In genomic region chr12:103975368-103975767, GRCh38 we compare ENCODE assay signal across 1 cellular context.
A peak's percentile ranks its signal among the peaks of the same experiment; 100 is the strongest.
TF ChIP-seq lines count a peak whose summit lies in the region.

No MANE protein-coding gene starts in this region.

TF ChIP-seq in K562, 482 proteins besides CTCF, POLR2A, EP300 and RAD21 (continues in another document):
- peak; percentile 45; the same call in 1 of the 2 replicates for TF ChIP-seq C11orf30 (IDR thresholded peaks at IDR 0.05; ENCODE audit: low read depth)
- no peak for TF ChIP-seq TCFL5 (CRISPR knock-in tag; conservative IDR thresholded peaks at IDR 0.05)
- TF ChIP-seq GATAD2B (IDR thresholded peaks at IDR 0.05; ENCODE audit: borderline replicate concordance), result 0 out of 2 replicates have a peak, but pooled peaks have one; percentile 30
- TF ChIP-seq RBFOX2 (IDR thresholded peaks at IDR 0.05; ENCODE audit: low read depth, low read length), result no peak
- no peak for TF ChIP-seq DNMT1 (IDR thresholded peaks at IDR 0.05)
- TF ChIP-seq ATF1 (CRISPR knock-in tag; IDR thresholded peaks at IDR 0.05), result no peak
- 0 out of 2 replicates have a peak, but pooled peaks have one; percentile 49 for TF ChIP-seq ATF1 (tag; IDR thresholded peaks at IDR 0.05)
- no peak for TF ChIP-seq ZNF23 (CRISPR knock-in tag; IDR thresholded peaks at IDR 0.05)
- peak in 1 of 2 experiments; percentile 76; a peak in 2 of 4 replicates for TF ChIP-seq RCOR1 (IDR thresholded peaks at IDR 0.05; ENCODE audit: borderline replicate concordance in 1 of 2, low read depth in 2 of 2, low read length in 2 of 2)
- no peak for TF ChIP-seq PHF8 (IDR thresholded peaks at IDR 0.05; ENCODE audit: borderline replicate concordance, low read length)
- TF ChIP-seq FOS (IDR thresholded peaks at IDR 0.05; ENCODE audit: extremely low read depth, insufficient read length), result no peak
- no peak for TF ChIP-seq HES1 (IDR thresholded peaks at IDR 0.05; ENCODE audit: low read depth)
- no peak for TF ChIP-seq ELF1 (tag; IDR thresholded peaks at IDR 0.05)
- TF ChIP-seq USF1 (CRISPR knock-in tag; IDR thresholded peaks at IDR 0.05), result no peak
- TF ChIP-seq ZNF75A (CRISPR knock-in tag; IDR thresholded peaks at IDR 0.05), result no peak
- no peak for TF ChIP-seq HEY1 (CRISPR knock-in tag; IDR thresholded peaks at IDR 0.05; ENCODE audit: borderline replicate concordance)
- TF ChIP-seq JUND (IDR thresholded peaks at IDR 0.05; ENCODE audit: borderline replicate concordance, low read depth, low read length), result peak; percentile 48; the same call in 1 of the 2 replicates
- TF ChIP-seq JUND (tag; IDR thresholded peaks at IDR 0.05; ENCODE audit: borderline replicate concordance, low read depth, low read length), result peak; percentile 30; the same call in 1 of the 3 replicates
- peak; percentile 40; the same call in 1 of the 2 replicates for TF ChIP-seq TCF3 (CRISPR knock-in tag; IDR thresholded peaks at IDR 0.05)
- TF ChIP-seq ZBTB7A (IDR thresholded peaks at IDR 0.05; ENCODE audit: borderline replicate concordance, control insufficient read depth, low read depth, low read length), result 0 out of 2 replicates have a peak, but pooled peaks have one; percentile 37
- peak; percentile 76 for TF ChIP-seq DPF2 (IDR thresholded peaks at IDR 0.05)
- TF ChIP-seq KDM1A (IDR thresholded peaks at IDR 0.05), result peak; percentile 58 to 70; a peak in 3 of 4 replicates
- TF ChIP-seq ARID1B (IDR thresholded peaks at IDR 0.05), result peak; percentile 76
- TF ChIP-seq ZSCAN29 (IDR thresholded peaks at IDR 0.05), result no peak
- TF ChIP-seq MAFG (tag; conservative IDR thresholded peaks at IDR 0.05), result 0 out of 2 replicates have a peak, but pooled peaks have one; percentile 23
- no peak for TF ChIP-seq TCF15 (CRISPR knock-in tag; IDR thresholded peaks at IDR 0.05)
- peak; percentile 42; the same call in 1 of the 2 replicates for TF ChIP-seq SMARCA4 (IDR thresholded peaks at IDR 0.05)
- peak; percentile 4; the same call in 1 of the 2 replicates for TF ChIP-seq TAL1 (IDR thresholded peaks at IDR 0.05)
- TF ChIP-seq CBFA2T3 (IDR thresholded peaks at IDR 0.05), result peak; percentile 80
- TF ChIP-seq ETV5 (CRISPR knock-in tag; IDR thresholded peaks at IDR 0.05; ENCODE audit: low read depth), result no peak
- no peak for TF ChIP-seq ZNF134 (CRISPR knock-in tag; conservative IDR thresholded peaks at IDR 0.05)
- TF ChIP-seq NCOR1 (IDR thresholded peaks at IDR 0.05), result peak; percentile 46; the same call in 1 of the 2 replicates
- no peak for TF ChIP-seq TFAM (CRISPR knock-in tag; conservative IDR thresholded peaks at IDR 0.05)
- peak; percentile 58 for TF ChIP-seq ZNF316 (IDR thresholded peaks at IDR 0.05)
- peak; percentile 47; the same call in 1 of the 2 replicates for TF ChIP-seq CBFA2T2 (conservative IDR thresholded peaks at IDR 0.05)
- TF ChIP-seq ZNF764 (CRISPR knock-in tag; IDR thresholded peaks at IDR 0.05; ENCODE audit: low read depth), result no peak
- no peak for TF ChIP-seq BRF2 (IDR thresholded peaks at IDR 0.05; ENCODE audit: borderline replicate concordance, insufficient read depth, insufficient read length)
- TF ChIP-seq STAT5A (IDR thresholded peaks at IDR 0.05; ENCODE audit: borderline replicate concordance, low read length), result no peak
- TF ChIP-seq ZNF699 (CRISPR knock-in tag; IDR thresholded peaks at IDR 0.05; ENCODE audit: insufficient replicate concordance), result no peak
- no peak for TF ChIP-seq ZFP36 (IDR thresholded peaks at IDR 0.05; ENCODE audit: low read depth, low read length, partially characterized antibody)
- TF ChIP-seq SMARCE1 (IDR thresholded peaks at IDR 0.05), result 0 out of 2 replicates have a peak, but pooled peaks have one; percentile 28
- TF ChIP-seq MNT (conservative IDR thresholded peaks at IDR 0.05), result no peak
- peak in 1 of 3 experiments; percentile 61 for TF ChIP-seq YY1 (IDR thresholded peaks at IDR 0.05; ENCODE audit: borderline replicate concordance in 1 of 3, control insufficient read depth in 1 of 3, extremely low read depth in 1 of 3, insufficient read depth in 3 of 3, insufficient read length in 1 of 3, insufficient replicate concordance in 2 of 3, low read depth in 1 of 3, low read length in 2 of 3)
- no peak for TF ChIP-seq ZBTB43 (CRISPR knock-in tag; IDR thresholded peaks at IDR 0.05)
- TF ChIP-seq CREM (IDR thresholded peaks at IDR 0.05; ENCODE audit: low read depth), result peak; percentile 78
- peak; percentile 79 for TF ChIP-seq ZNF384 (IDR thresholded peaks at IDR 0.05; ENCODE audit: low read depth, low read length)
- TF ChIP-seq CEBPG (CRISPR knock-in tag; IDR thresholded peaks at IDR 0.05), result no peak
- no peak for TF ChIP-seq CEBPG (tag; conservative IDR thresholded peaks at IDR 0.05 in 1 of 2, IDR thresholded peaks at IDR 0.05 in 1 of 2)
- TF ChIP-seq ZKSCAN1 (IDR thresholded peaks at IDR 0.05; ENCODE audit: low read depth, low read length), result peak; percentile 83
- TF ChIP-seq ZNF282 (CRISPR knock-in tag; IDR thresholded peaks at IDR 0.05), result no peak
- TF ChIP-seq ZKSCAN3 (CRISPR knock-in tag; IDR thresholded peaks at IDR 0.05), result no peak
- no peak for TF ChIP-seq ZNF695 (CRISPR knock-in tag; IDR thresholded peaks at IDR 0.05)
- peak; percentile 33; the same call in 1 of the 2 replicates for TF ChIP-seq TEAD4 (IDR thresholded peaks at IDR 0.05; ENCODE audit: low read length)
- no peak for TF ChIP-seq TEAD4 (CRISPR knock-in tag; IDR thresholded peaks at IDR 0.05; ENCODE audit: borderline replicate concordance)
- TF ChIP-seq HDAC1 (IDR thresholded peaks at IDR 0.05), result peak in 1 of 2 experiments; percentile 63; a peak in 1 of 4 replicates
- peak; percentile 31; the same call in 1 of the 2 replicates for TF ChIP-seq FOSL1 (tag; conservative IDR thresholded peaks at IDR 0.05)
- no peak; a peak in 1 of 6 replicates for TF ChIP-seq ZBTB11 (CRISPR knock-in tag; IDR thresholded peaks at IDR 0.05)
- TF ChIP-seq ATF6 (CRISPR knock-in tag; IDR thresholded peaks at IDR 0.05), result no peak
- TF ChIP-seq ZNF766 (CRISPR knock-in tag; conservative IDR thresholded peaks at IDR 0.05), result peak; percentile 84; the same call in 1 of the 2 replicates
- TF ChIP-seq HLTF (IDR thresholded peaks at IDR 0.05), result no peak
- peak; percentile 83 for TF ChIP-seq PRDM10 (IDR thresholded peaks at IDR 0.05; ENCODE audit: partially characterized antibody)
